In genomic region chr16:56625140-56625942, GRCh38 we compare ENCODE assay signal across 1 cellular context.
TF ChIP-seq lines count a peak whose summit lies in the region.

TSS of gene MT1E (plus strand) at chr16:56625781. CDS start at chr16:56625852, 71 bp downstream.

TF ChIP-seq in HepG2, 621 proteins besides CTCF, POLR2A, EP300 and RAD21 (continued from another document and continues in another):
- TF ChIP-seq ZNF646 (CRISPR knock-in tag; IDR thresholded peaks at IDR 0.05) (0 out of 2 replicates have a peak, but pooled peaks have one; percentile 12), ZNF772 (CRISPR knock-in tag; IDR thresholded peaks at IDR 0.05) (0 out of 2 replicates have a peak, but pooled peaks have one; percentile 52), CCDC6 (CRISPR knock-in tag; IDR thresholded peaks at IDR 0.05) (0 out of 2 replicates have a peak, but pooled peaks have one; percentile 64), ZNF280D (CRISPR knock-in tag; IDR thresholded peaks at IDR 0.05) (peak; percentile 56; the same call in 1 of the 2 replicates), ZNF350 (CRISPR knock-in tag; IDR thresholded peaks at IDR 0.05; ENCODE audit: borderline replicate concordance, low read depth) (no peak), NONO (IDR thresholded peaks at IDR 0.05) (no peak), NONO (CRISPR knock-in tag; conservative IDR thresholded peaks at IDR 0.05) (peak; percentile 44; the same call in 1 of the 2 replicates), PATZ1 (CRISPR knock-in tag; IDR thresholded peaks at IDR 0.05) (peak; percentile 64; the same call in 1 of the 2 replicates), PRDM15 (CRISPR knock-in tag; IDR thresholded peaks at IDR 0.05) (peak; percentile 91), ZNF18 (CRISPR knock-in tag; IDR thresholded peaks at IDR 0.05; ENCODE audit: insufficient replicate concordance) (peak; percentile 25), KAT8 (CRISPR knock-in tag; IDR thresholded peaks at IDR 0.05) (no peak; the same call in 1 of the 2 replicates), ZBTB3 (CRISPR knock-in tag; IDR thresholded peaks at IDR 0.05; ENCODE audit: borderline replicate concordance, low read depth) (0 out of 2 replicates have a peak, but pooled peaks have one; percentile 31), KAT7 (CRISPR knock-in tag; IDR thresholded peaks at IDR 0.05; ENCODE audit: borderline replicate concordance) (peak; percentile 54; the same call in 1 of the 2 replicates), ZBTB7B (CRISPR knock-in tag; IDR thresholded peaks at IDR 0.05) (peak; percentile 74; the same call in 1 of the 2 replicates), ZNF282 (IDR thresholded peaks at IDR 0.05; ENCODE audit: partially characterized antibody) (no peak), ZNF746 (CRISPR knock-in tag; IDR thresholded peaks at IDR 0.05) (0 out of 2 replicates have a peak, but pooled peaks have one; percentile 29), CBX1 (IDR thresholded peaks at IDR 0.05; ENCODE audit: low read depth) (no peak), POLR2AphosphoS2 (IDR thresholded peaks at IDR 0.05; ENCODE audit: low read depth, low read length) (no peak), ZGPAT (CRISPR knock-in tag; IDR thresholded peaks at IDR 0.05) (no peak; the same call in none of the 2 replicates), AHR (CRISPR knock-in tag; IDR thresholded peaks at IDR 0.05) (no peak), SMAD1 (CRISPR knock-in tag; IDR thresholded peaks at IDR 0.05; ENCODE audit: borderline replicate concordance, low read depth) (no peak), HNF1B (CRISPR knock-in tag; IDR thresholded peaks at IDR 0.05) (peak; percentile 30; the same call in 1 of the 2 replicates), RFXANK (CRISPR knock-in tag; IDR thresholded peaks at IDR 0.05) (peak; percentile 40; the same call in 1 of the 2 replicates), ZBTB43 (CRISPR knock-in tag; conservative IDR thresholded peaks at IDR 0.05) (no peak), ZNF597 (CRISPR knock-in tag; IDR thresholded peaks at IDR 0.05) (no peak), NFYB (CRISPR knock-in tag; IDR thresholded peaks at IDR 0.05) (0 out of 2 replicates have a peak, but pooled peaks have one; percentile 3), KDM6A (CRISPR knock-in tag; IDR thresholded peaks at IDR 0.05; ENCODE audit: low read depth) (no peak), GATA4 (IDR thresholded peaks at IDR 0.05; ENCODE audit: borderline replicate concordance, low read depth) (peak; percentile 66)
